15 cellular contexts compared by ENCODE assay signal in genomic region chr6:4950849-4951533, GRCh38.
"Had no signal": no experiment of that assay in that cellular context is flagged by ENCODE, and none has a peak within 500 bp of the region (broad histone marks: within the 10 kb centered on the region; RNA-seq: fewer than 3 reads in every experiment).

No MANE protein-coding gene starts in this region.

- H3K79me2 ChIP-seq: parathyroid adenoma had no signal

- FAIRE-seq: keratinocyte had no signal

- H3K27ac Mint-ChIP-seq: activated CD4-positive, alpha-beta memory T cell treated with anti-CD3 and anti-CD28 coated beads, Interleukin-2, amount 10 ng/mL, durations not matched to agents 7 days and 5 days; activated T-helper 1 cell treated with anti-CD3 and anti-CD28 coated beads, Interleukin-12 subunit alpha, Interleukin-12 subunit beta, Interleukin-2, Interleukin-4 antibody, amounts not matched to agents 30 ng/mL and 10 ng/mL and 1 ng/mL, durations not matched to agents 14 hours and 24 hours and 36 hours; neural progenitor cell; T-helper 2 cell treated with Interferon-gamma antibody and Interleukin-4, amounts not matched to agents 5 μg/mL and 100 μg/mL, for 36 hours had no signal

- DNase-seq: activated CD4-positive, alpha-beta memory T cell treated with anti-CD3 and anti-CD28 coated beads, Interleukin-2, amount 10 ng/mL, durations not matched to agents 7 days and 5 days; activated CD4-positive, alpha-beta T cell treated with anti-CD3 and anti-CD28 coated beads for 1 hour; activated naive CD4-positive, alpha-beta T cell; aorta; foreskin melanocyte; left ventricle myocardium inferior; thyroid gland had no signal

- H3K4me1 Mint-ChIP-seq: activated CD4-positive, alpha-beta memory T cell treated with anti-CD3 and anti-CD28 coated beads, Interleukin-2, amount 10 ng/mL, durations not matched to agents 7 days and 5 days had no signal

- H3K9ac ChIP-seq: neural progenitor cell, parathyroid adenoma had no signal

- H3K9me3 ChIP-seq: left ventricle myocardium inferior, thyroid gland, vagina had no signal

- H3K4me3 Mint-ChIP-seq: activated CD4-positive, alpha-beta memory T cell treated with anti-CD3 and anti-CD28 coated beads, Interleukin-2, amount 10 ng/mL, durations not matched to agents 7 days and 5 days; activated T-helper 1 cell treated with anti-CD3 and anti-CD28 coated beads, Interleukin-12 subunit alpha, Interleukin-12 subunit beta, Interleukin-2, Interleukin-4 antibody, amounts not matched to agents 30 ng/mL and 10 ng/mL and 1 ng/mL, durations not matched to agents 14 hours and 24 hours and 36 hours; neural progenitor cell; T-helper 2 cell treated with Interferon-gamma antibody and Interleukin-4, amounts not matched to agents 5 μg/mL and 100 μg/mL, for 36 hours had no signal

- H3K4me3 ChIP-seq: cardiac muscle cell, left ventricle myocardium inferior, neural progenitor cell, skin epidermis, thyroid gland, vagina had no signal

- H3K27ac ChIP-seq: cardiac muscle cell, left ventricle myocardium inferior, neural progenitor cell, parathyroid adenoma, skin epidermis, thyroid gland, vagina had no signal

- H3K36me3 ChIP-seq: neural progenitor cell had no signal

- H3K27me3 ChIP-seq: cardiac muscle cell, neural progenitor cell, thyroid gland, vagina had no signal

- H3K4me1 ChIP-seq: left ventricle myocardium inferior, vagina had no signal

- H3K9me3 Mint-ChIP-seq: activated CD4-positive, alpha-beta memory T cell treated with anti-CD3 and anti-CD28 coated beads, Interleukin-2, amount 10 ng/mL, durations not matched to agents 7 days and 5 days; activated T-helper 1 cell treated with anti-CD3 and anti-CD28 coated beads, Interleukin-12 subunit alpha, Interleukin-12 subunit beta, Interleukin-2, Interleukin-4 antibody, amounts not matched to agents 30 ng/mL and 10 ng/mL and 1 ng/mL, durations not matched to agents 14 hours and 24 hours and 36 hours; neural progenitor cell; T-helper 2 cell treated with Interferon-gamma antibody and Interleukin-4, amounts not matched to agents 5 μg/mL and 100 μg/mL, for 36 hours had no signal

- H2AFZ ChIP-seq: neural progenitor cell, parathyroid adenoma had no signal

- H3K4me2 ChIP-seq: neural progenitor cell had no signal

- H3K27me3 Mint-ChIP-seq: activated CD4-positive, alpha-beta memory T cell treated with anti-CD3 and anti-CD28 coated beads, Interleukin-2, amount 10 ng/mL, durations not matched to agents 7 days and 5 days had no signal
